Comparison of ENCODE assay signal across 24 cellular contexts in the genomic region with DNA sequence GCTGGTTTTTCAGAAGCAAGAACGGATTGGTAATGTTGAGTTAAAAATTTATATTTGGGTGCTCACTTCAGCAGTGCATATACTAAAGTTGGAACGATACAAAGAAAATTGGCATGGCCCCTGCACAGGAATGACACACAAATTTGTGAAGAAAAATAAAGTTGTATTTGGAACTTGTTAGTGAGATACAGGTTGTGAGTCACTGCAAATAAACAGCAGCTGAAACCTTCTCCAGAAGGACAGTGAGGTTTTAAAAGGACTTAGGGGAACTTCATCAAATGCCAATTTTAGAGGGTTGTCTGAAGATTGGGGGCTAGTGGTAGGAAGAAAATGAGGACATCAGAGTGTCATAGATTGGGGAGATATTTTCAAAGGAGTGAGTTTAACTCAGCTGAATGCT.
"Had no signal": no experiment of that assay in that cellular context is flagged by ENCODE, and none has a peak within 500 bp of the region (broad histone marks: within the 10 kb centered on the region; RNA-seq: fewer than 3 reads in every experiment).

No MANE protein-coding gene starts in this region.

- H3K4me3 ChIP-seq: ascending aorta, SJCRH30, SK-N-MC had no signal

- H3K27me3 ChIP-seq: ascending aorta, SJCRH30 had no signal

- H3K4me1 ChIP-seq: ascending aorta, SJCRH30 had no signal

- H3K36me3 ChIP-seq: ascending aorta, SJCRH30 had no signal

- H3K4me2 ChIP-seq: KMS-11 had no signal

- FAIRE-seq: TTC549 had no signal

- H3K9ac ChIP-seq: KMS-11 had no signal

- H3K9me3 ChIP-seq: ascending aorta, SJCRH30 had no signal

- DNase-seq: activated CD4-positive, alpha-beta T cell treated with anti-CD3 and anti-CD28 coated beads, Interleukin-2, amount 10 ng/mL, durations not matched to agents 24 days and 14 days; activated CD4-positive, alpha-beta T cell treated with anti-CD3 and anti-CD28 coated beads, Interleukin-2, amount 50 U/mL, for 4 hours; activated CD8-positive, alpha-beta T cell treated with anti-CD3 and anti-CD28 coated beads, Interleukin-2, amount 10 ng/mL, durations not matched to agents 7 days and 5 days; activated gamma-delta T cell; activated naive CD4-positive, alpha-beta T cell treated with Interleukin-2 at 50 U/mL for 16 hours; activated naive CD8-positive, alpha-beta T cell treated with anti-CD3 and anti-CD28 coated beads, Interleukin-2, amount 10 ng/mL, durations not matched to agents 7 days and 5 days; activated T-cell treated with anti-CD3 and anti-CD28 coated beads, Interleukin-2, amount 50 U/mL, for 24 hours; amygdala; NCI-H1105; NCI-H1436; NCI-H1694; NCI-H1930; NCI-H2081 treated with DMSO at 0.1 percent for 48 hours; NCI-H345; NCI-H524 treated with DMSO at 0.1 percent for 48 hours; NCI-H748 treated with DMSO at 0.1 percent for 48 hours; NK-92 treated with Interleukin-12 subunit alpha and Interleukin-12 subunit beta, amount 100 ng/mL, for 24 hours; SHP77; SJCRH30 had no signal

- ATAC-seq: activated CD8-positive, alpha-beta T cell treated with anti-CD3 and anti-CD28 coated beads, Interleukin-2, amount 10 ng/mL, durations not matched to agents 7 days and 5 days; Panc1 had no signal

- H3K27ac ChIP-seq: ascending aorta, KMS-11, SJCRH30, SK-N-MC had no signal
